In the genomic region with DNA sequence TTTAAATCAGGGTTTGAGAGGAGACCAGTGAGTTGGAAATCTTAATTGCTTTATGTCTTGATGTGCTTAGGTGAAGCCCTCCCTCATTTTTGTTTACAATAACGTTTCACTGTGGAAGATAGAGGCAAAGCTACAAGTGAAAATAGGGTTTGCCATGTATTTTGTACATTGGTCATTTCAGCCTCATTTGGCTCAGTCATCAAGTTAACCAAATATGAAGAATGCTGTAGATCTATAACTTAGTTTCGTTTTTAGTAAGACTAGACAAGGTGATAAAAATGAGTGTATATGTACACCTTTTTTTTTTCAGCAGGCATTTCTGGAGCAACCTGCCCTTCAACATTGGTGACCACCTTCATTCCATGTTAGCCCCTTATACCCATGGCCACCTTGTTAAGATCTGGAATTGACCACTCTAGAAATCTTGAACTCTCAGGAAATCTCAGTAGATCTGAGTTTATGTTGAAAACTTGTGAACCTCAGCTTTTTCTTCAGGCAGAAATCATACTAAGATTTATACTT, we compare ENCODE assay signal across 17 cellular contexts. TPM values are rescaled to one million over a fixed set of nuclear protein-coding genes. Genes with fewer than 3 reads are reported as not detected.
DNase-seq lines count a peak whose midpoint lies in the region; ATAC-seq, FAIRE-seq and TF ChIP-seq lines count a peak whose summit lies in the region.
"Had no signal": no experiment of that assay in that cellular context is flagged by ENCODE, and none has a peak within 500 bp of the region (broad histone marks: within the 10 kb centered on the region; RNA-seq: fewer than 3 reads in every experiment).

No MANE protein-coding gene starts in this region.

- peak overlapping the region; percentile 92; the same call in 1 of the 2 replicates for H3K4me2 ChIP-seq in MM.1S (ENCODE audit: low read depth, low read length)

- TF ChIP-seq CTCF in MM.1S (IDR thresholded peaks at IDR 0.05; ENCODE audit: low read length), result no peak

- H3K27ac ChIP-seq in MM.1S (ENCODE audit: low read length) (no peak overlapping the region), skeletal muscle tissue (ENCODE audit: low read depth, low read length) (peak overlapping the region; percentile 9)
- H3K27ac ChIP-seq: epithelial cell of prostate, ovary, upper lobe of right lung had no signal

- peaks cover 94% of the 10 kb centered on the region for H3K79me2 ChIP-seq in MM.1S (ENCODE audit: low read length)

- H3K9me2 ChIP-seq in MM.1S (replicated peaks; ENCODE audit: insufficient read depth, low read length), result no peaks in the 10 kb centered on the region

- H3K4me1 ChIP-seq in MM.1S (ENCODE audit: low read length), result peaks cover 23% of the 10 kb centered on the region
- H3K4me1 ChIP-seq in skeletal muscle tissue (ENCODE audit: control insufficient read depth in 3 of 3, insufficient read depth in 3 of 3, low read length in 3 of 3), result peaks cover 16 to 39% (median 21%) of the 10 kb centered on the region in 3 donors

- ATAC-seq in activated naive CD8-positive, alpha-beta T cell treated with anti-CD3 and anti-CD28 coated beads, Interleukin-2, amount 50 U/mL, for 24 hours, result no peak
- ATAC-seq in GM18498 (IDR thresholded peaks at IDR 0.05; ENCODE audit: unreplicated experiment), result no peak
- ATAC-seq: HCT116, upper lobe of right lung had no signal

- no peaks in the 10 kb centered on the region for H3K9me3 Mint-ChIP-seq in activated T-cell treated with anti-CD3 and anti-CD28 coated beads, Interleukin-2, amount 50 U/mL, for 24 hours
- no peaks in the 10 kb centered on the region for H3K9me3 Mint-ChIP-seq in activated naive CD8-positive, alpha-beta T cell treated with anti-CD3 and anti-CD28 coated beads, Interleukin-2, amount 50 U/mL, for 24 hours

- peaks cover 15% of the 10 kb centered on the region for H3F3A ChIP-seq in MM.1S (ENCODE audit: insufficient read depth, low read length)

- no peak for TF ChIP-seq POLR2A in H54 (IDR thresholded peaks at IDR 0.05; ENCODE audit: low read depth, low read length)

- peaks cover 81% of the 10 kb centered on the region for H3K4me1 Mint-ChIP-seq in activated T-cell treated with anti-CD3 and anti-CD28 coated beads, Interleukin-2, amount 50 U/mL, for 24 hours (ENCODE audit: low read depth)
- H3K4me1 Mint-ChIP-seq in activated naive CD8-positive, alpha-beta T cell treated with anti-CD3 and anti-CD28 coated beads, Interleukin-2, amount 50 U/mL, for 24 hours, result peaks cover 83% of the 10 kb centered on the region

- H3K4me3 Mint-ChIP-seq in activated T-cell treated with anti-CD3 and anti-CD28 coated beads, Interleukin-2, amount 50 U/mL, for 24 hours, result peak overlapping the region; percentile 99
- H3K4me3 Mint-ChIP-seq in activated naive CD8-positive, alpha-beta T cell treated with anti-CD3 and anti-CD28 coated beads, Interleukin-2, amount 50 U/mL, for 24 hours, result peak overlapping the region; percentile 41

- H3K9me3 ChIP-seq in MM.1S (replicated peaks; ENCODE audit: insufficient read depth, low read length) (no peaks in the 10 kb centered on the region), skeletal muscle tissue (ENCODE audit: control insufficient read depth in 3 of 3, low read length in 3 of 3) (no peaks in the 10 kb centered on the region)
- H3K9me3 ChIP-seq: ovary, upper lobe of right lung had no signal

- peak overlapping the region; percentile 99 for H3K27ac Mint-ChIP-seq in activated T-cell treated with anti-CD3 and anti-CD28 coated beads, Interleukin-2, amount 50 U/mL, for 24 hours
- H3K27ac Mint-ChIP-seq in activated naive CD8-positive, alpha-beta T cell treated with anti-CD3 and anti-CD28 coated beads, Interleukin-2, amount 50 U/mL, for 24 hours, result peak overlapping the region; percentile 99

- 0 out of 2 replicates have a peak, but pooled peaks cover 3% of the 10 kb centered on the region for H4K20me1 ChIP-seq in MM.1S (ENCODE audit: insufficient read depth, low read length)

- DNase-seq in activated T-cell treated with anti-CD3 and anti-CD28 coated beads, Interleukin-2, amount 50 U/mL, for 24 hours, result no peak
- DNase-seq in activated T-cell treated with anti-CD3 and anti-CD28 coated beads for 4 hours, result no peak
- DNase-seq in MM.1S, result no peak
- no peak for DNase-seq in activated naive CD8-positive, alpha-beta T cell treated with anti-CD3 and anti-CD28 coated beads, Interleukin-2, amount 50 U/mL, for 24 hours
- DNase-seq in H54 (ENCODE audit: insufficient read length, low spot score), result no peak
- DNase-seq in NCI-H82 (lab: John Stamatoyannopoulos, UW), result no peak
- DNase-seq: central memory CD4-positive, alpha-beta T cell; DMS153; NCI-H1436; NCI-H510A; ovary; upper lobe of right lung had no signal

- no peak for FAIRE-seq in H54 (lab: Jason Lieb, UNC)
- FAIRE-seq: TTC549 had no signal

- H3K36me3 ChIP-seq in MM.1S (replicated peaks; ENCODE audit: insufficient read depth, low read length) (no peaks in the 10 kb centered on the region; the same call in 1 of the 2 replicates), skeletal muscle tissue (ENCODE audit: control insufficient read depth in 3 of 3, insufficient read depth in 3 of 3, low read length in 3 of 3) (no peaks in the 10 kb centered on the region)
- H3K36me3 ChIP-seq: ovary, upper lobe of right lung had no signal

- peaks cover 76% of the 10 kb centered on the region for H3K36me3 Mint-ChIP-seq in activated T-cell treated with anti-CD3 and anti-CD28 coated beads, Interleukin-2, amount 50 U/mL, for 24 hours (ENCODE audit: low read depth)
- H3K36me3 Mint-ChIP-seq in activated naive CD8-positive, alpha-beta T cell treated with anti-CD3 and anti-CD28 coated beads, Interleukin-2, amount 50 U/mL, for 24 hours (ENCODE audit: low read depth), result peaks cover 31% of the 10 kb centered on the region

- no peaks in the 10 kb centered on the region for H3K27me3 Mint-ChIP-seq in activated T-cell treated with anti-CD3 and anti-CD28 coated beads, Interleukin-2, amount 50 U/mL, for 24 hours
- H3K27me3 Mint-ChIP-seq in activated naive CD8-positive, alpha-beta T cell treated with anti-CD3 and anti-CD28 coated beads, Interleukin-2, amount 50 U/mL, for 24 hours, result no peaks in the 10 kb centered on the region

- H3K27me3 ChIP-seq in MM.1S (replicated peaks; ENCODE audit: insufficient read depth, low read length) (no peaks in the 10 kb centered on the region), skeletal muscle tissue (ENCODE audit: control insufficient read depth in 3 of 3, insufficient read depth in 3 of 3, low read length in 3 of 3) (no peaks in the 10 kb centered on the region)
- H3K27me3 ChIP-seq: ovary, upper lobe of right lung had no signal

- no peak overlapping the region for H2AFZ ChIP-seq in MM.1S (ENCODE audit: low read length)

- no peak overlapping the region for H3K9ac ChIP-seq in MM.1S (ENCODE audit: low read length)
- H3K9ac ChIP-seq in skeletal muscle tissue (ENCODE audit: low read depth in 1 of 3, low read length in 3 of 3), result no peak overlapping the region

- H3K4me3 ChIP-seq in MM.1S (ENCODE audit: low read length) (peak overlapping the region; percentile 6; the same call in 1 of the 2 replicates), skeletal muscle tissue (ENCODE audit: low read length in 3 of 3) (no peak overlapping the region)
- H3K4me3 ChIP-seq: ovary, upper lobe of right lung had no signal

RNA-seq across cellular contexts. Expression of a gene that starts 2.9 kb away (rescaled TPM):
- 28.2 TPM for total RNA-seq in skeletal muscle tissue

RNA-seq across cellular contexts. Expression of a gene that starts 28.9 kb away (rescaled TPM):
- 0.52 TPM for total RNA-seq in skeletal muscle tissue
